29 cellular contexts compared by ENCODE assay signal in the genomic region with DNA sequence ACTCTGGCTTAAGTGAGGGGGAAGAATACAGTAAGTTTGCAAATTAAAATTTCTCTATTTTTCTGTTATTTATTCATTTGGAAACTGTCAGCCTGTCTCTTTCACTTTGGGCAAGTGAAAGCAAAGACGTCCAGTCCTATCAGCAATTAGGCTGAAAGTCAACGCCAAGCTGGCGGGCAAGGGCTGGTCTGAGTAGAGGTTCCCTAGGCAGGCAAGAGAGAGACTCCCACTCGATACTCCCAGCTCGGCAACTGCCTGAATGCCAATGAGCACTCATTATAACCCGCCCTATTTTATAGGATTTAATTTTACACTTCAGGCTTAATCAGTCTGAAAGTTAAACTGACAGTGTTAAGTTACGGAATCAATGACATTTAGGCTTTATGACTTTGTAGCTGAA. TPM values are rescaled to one million over a fixed set of nuclear protein-coding genes. Genes with fewer than 3 reads are reported as not detected.
DNase-seq lines count a peak whose midpoint lies in the region; ATAC-seq and TF ChIP-seq lines count a peak whose summit lies in the region.
"Had no signal": no experiment of that assay in that cellular context is flagged by ENCODE, and none has a peak within 500 bp of the region (broad histone marks: within the 10 kb centered on the region; RNA-seq: fewer than 3 reads in every experiment).

No MANE protein-coding gene starts in this region.

- H3K4me3 Mint-ChIP-seq in activated naive CD8-positive, alpha-beta T cell treated with anti-CD3 and anti-CD28 coated beads, Interleukin-2, amount 10 ng/mL, durations not matched to agents 7 days and 5 days: no peak overlapping the region
- no peak overlapping the region for H3K4me3 Mint-ChIP-seq in activated naive CD8-positive, alpha-beta T cell treated with anti-CD3 and anti-CD28 coated beads, Interleukin-2, amount 50 U/mL, for 24 hours
- H3K4me3 Mint-ChIP-seq: CD8-positive, alpha-beta memory T cell; GM23338; H9 had no signal

- no peaks in the 10 kb centered on the region for H3K4me1 Mint-ChIP-seq in activated naive CD8-positive, alpha-beta T cell treated with anti-CD3 and anti-CD28 coated beads, Interleukin-2, amount 10 ng/mL, durations not matched to agents 7 days and 5 days
- no peaks in the 10 kb centered on the region for H3K4me1 Mint-ChIP-seq in activated naive CD8-positive, alpha-beta T cell treated with anti-CD3 and anti-CD28 coated beads, Interleukin-2, amount 50 U/mL, for 24 hours
- H3K4me1 Mint-ChIP-seq: CD14-positive monocyte, GM23338 had no signal

- H3K4me1 ChIP-seq in left ventricle myocardium inferior: peaks cover 62% of the 10 kb centered on the region
- H3K4me1 ChIP-seq: BE2C had no signal

- H3K27ac ChIP-seq in left ventricle myocardium inferior (replicated peaks): peak overlapping the region; percentile 88
- H3K27ac ChIP-seq: 22Rv1, KMS-11, PC-9 had no signal

- H3K36me3 ChIP-seq in left ventricle myocardium inferior: peaks cover 86% of the 10 kb centered on the region

- no peak overlapping the region for H3K4me3 ChIP-seq in left ventricle myocardium inferior
- H3K4me3 ChIP-seq: GM23338, PC-9 had no signal

- H3K27me3 ChIP-seq in left ventricle myocardium inferior (ENCODE audit: low read depth): no peaks in the 10 kb centered on the region
- H3K27me3 ChIP-seq: BE2C had no signal

- ATAC-seq in activated naive CD8-positive, alpha-beta T cell treated with anti-CD3 and anti-CD28 coated beads, Interleukin-2, amount 10 ng/mL, durations not matched to agents 7 days and 5 days (ENCODE audit: low read depth): no peak
- ATAC-seq in activated naive CD8-positive, alpha-beta T cell treated with anti-CD3 and anti-CD28 coated beads, Interleukin-2, amount 50 U/mL, for 24 hours: no peak
- ATAC-seq: GM23338 had no signal

- POLR2A ChIA-PET in activated naive CD8-positive, alpha-beta T cell treated with anti-CD3 and anti-CD28 coated beads, Interleukin-2, amount 10 ng/mL, durations not matched to agents 7 days and 5 days (lab: Charles Lee): no interaction called here

- H3K9me3 Mint-ChIP-seq in activated naive CD8-positive, alpha-beta T cell treated with anti-CD3 and anti-CD28 coated beads, Interleukin-2, amount 10 ng/mL, durations not matched to agents 7 days and 5 days: no peaks in the 10 kb centered on the region
- H3K9me3 Mint-ChIP-seq in activated naive CD8-positive, alpha-beta T cell treated with anti-CD3 and anti-CD28 coated beads, Interleukin-2, amount 50 U/mL, for 24 hours: no peaks in the 10 kb centered on the region
- H3K9me3 Mint-ChIP-seq: CD8-positive, alpha-beta memory T cell; GM23338; H9 had no signal

- H3K27ac Mint-ChIP-seq in activated naive CD8-positive, alpha-beta T cell treated with anti-CD3 and anti-CD28 coated beads, Interleukin-2, amount 10 ng/mL, durations not matched to agents 7 days and 5 days: no peak overlapping the region
- no peak overlapping the region for H3K27ac Mint-ChIP-seq in activated naive CD8-positive, alpha-beta T cell treated with anti-CD3 and anti-CD28 coated beads, Interleukin-2, amount 50 U/mL, for 24 hours

- DNase-seq in activated naive CD8-positive, alpha-beta T cell treated with anti-CD3 and anti-CD28 coated beads, Interleukin-2, amount 10 ng/mL, durations not matched to agents 7 days and 5 days: peak; percentile 10
- DNase-seq in activated naive CD8-positive, alpha-beta T cell treated with anti-CD3 and anti-CD28 coated beads, Interleukin-2, amount 50 U/mL, for 24 hours: no peak
- DNase-seq in left ventricle myocardium inferior (no peak), posterior vena cava (ENCODE audit: low spot score) (peak; percentile 63), KBM-7 (no peak), COLO829 (ENCODE audit: low spot score) (no peak)
- DNase-seq in activated CD4-positive, CD25-positive, alpha-beta regulatory T cell treated with anti-CD3 and anti-CD28 coated beads, Interleukin-2, amount 50 U/mL, for 72 hours: no peak
- DNase-seq: ACHN, BE2C, Calu3, DMS79 treated with DMSO at 0.1 percent for 48 hours, GF-D8, H9, IMR-90, MM.1S, NCI-H1417, NCI-H1694 treated with DMSO at 0.1 percent for 48 hours, NCI-H2081, NCI-H2227 treated with DMSO at 0.1 percent for 48 hours, NCI-H526 treated with DMSO at 0.1 percent for 48 hours, PC-9, RPMI8226, SIG-M5 had no signal

- H3K27me3 Mint-ChIP-seq in activated naive CD8-positive, alpha-beta T cell treated with anti-CD3 and anti-CD28 coated beads, Interleukin-2, amount 10 ng/mL, durations not matched to agents 7 days and 5 days: no peaks in the 10 kb centered on the region
- no peaks in the 10 kb centered on the region for H3K27me3 Mint-ChIP-seq in activated naive CD8-positive, alpha-beta T cell treated with anti-CD3 and anti-CD28 coated beads, Interleukin-2, amount 50 U/mL, for 24 hours
- H3K27me3 Mint-ChIP-seq: CD8-positive, alpha-beta memory T cell had no signal

- no peak for TF ChIP-seq CTCF in left ventricle myocardium inferior (IDR thresholded peaks at IDR 0.05; ENCODE audit: borderline replicate concordance)

- no peaks in the 10 kb centered on the region for H3K9me3 ChIP-seq in left ventricle myocardium inferior (replicated peaks)
- H3K9me3 ChIP-seq: BE2C had no signal

- intact Hi-C loops in left ventricle myocardium inferior (cut with micrococcal nuclease): no loop called here
- intact Hi-C loops in posterior vena cava (cut with DNase I): no loop called here

- H3K36me3 Mint-ChIP-seq in activated naive CD8-positive, alpha-beta T cell treated with anti-CD3 and anti-CD28 coated beads, Interleukin-2, amount 10 ng/mL, durations not matched to agents 7 days and 5 days: peaks cover 12% of the 10 kb centered on the region
- H3K36me3 Mint-ChIP-seq in activated naive CD8-positive, alpha-beta T cell treated with anti-CD3 and anti-CD28 coated beads, Interleukin-2, amount 50 U/mL, for 24 hours (ENCODE audit: low read depth): peaks cover 37% of the 10 kb centered on the region

- in situ Hi-C loops in KBM-7 (cut with MboI; ENCODE audit: low pct_unique_long_range_greater_than_20kb, low sequenced_read_pairs): no loop called here

RNA-seq across cellular contexts. Expression of a gene that starts 14.3 kb away (rescaled TPM):
- not detected for total RNA-seq in activated naive CD8-positive, alpha-beta T cell treated with anti-CD3 and anti-CD28 coated beads, Interleukin-2, amount 10 ng/mL, durations not matched to agents 7 days and 5 days
- total RNA-seq in left ventricle myocardium inferior: not detected
- total RNA-seq in posterior vena cava: not detected
- total RNA-seq: Calu3; CD8-positive, alpha-beta memory T cell; GM23338; IMR-90; NCI-H460; PC-9 had no signal

RNA-seq across cellular contexts. Expression of a gene that starts 59.8 kb away (rescaled TPM):
- total RNA-seq in activated naive CD8-positive, alpha-beta T cell treated with anti-CD3 and anti-CD28 coated beads, Interleukin-2, amount 10 ng/mL, durations not matched to agents 7 days and 5 days: 10 to 100 TPM; 73.2 to 85.4 TPM
- total RNA-seq in left ventricle myocardium inferior (72.5 TPM), posterior vena cava (10 to 100 TPM; 61.9 to 71.3 TPM)

Comparison
In these comparisons a context has a peak if more than half of its experiments do, and no peak if none do; other contexts are left out.
1. DNase-seq: peak in activated naive CD8-positive, alpha-beta T cell treated with anti-CD3 and anti-CD28 coated beads, Interleukin-2, amount 10 ng/mL, durations not matched to agents 7 days and 5 days (single experiment) and posterior vena cava (single experiment); none in activated naive CD8-positive, alpha-beta T cell treated with anti-CD3 and anti-CD28 coated beads, Interleukin-2, amount 50 U/mL, for 24 hours (single experiment), left ventricle myocardium inferior (single experiment), KBM-7 (single experiment), activated CD4-positive, CD25-positive, alpha-beta regulatory T cell treated with anti-CD3 and anti-CD28 coated beads, Interleukin-2, amount 50 U/mL, for 72 hours (single experiment) and COLO829 (single experiment).